In the genomic region with DNA sequence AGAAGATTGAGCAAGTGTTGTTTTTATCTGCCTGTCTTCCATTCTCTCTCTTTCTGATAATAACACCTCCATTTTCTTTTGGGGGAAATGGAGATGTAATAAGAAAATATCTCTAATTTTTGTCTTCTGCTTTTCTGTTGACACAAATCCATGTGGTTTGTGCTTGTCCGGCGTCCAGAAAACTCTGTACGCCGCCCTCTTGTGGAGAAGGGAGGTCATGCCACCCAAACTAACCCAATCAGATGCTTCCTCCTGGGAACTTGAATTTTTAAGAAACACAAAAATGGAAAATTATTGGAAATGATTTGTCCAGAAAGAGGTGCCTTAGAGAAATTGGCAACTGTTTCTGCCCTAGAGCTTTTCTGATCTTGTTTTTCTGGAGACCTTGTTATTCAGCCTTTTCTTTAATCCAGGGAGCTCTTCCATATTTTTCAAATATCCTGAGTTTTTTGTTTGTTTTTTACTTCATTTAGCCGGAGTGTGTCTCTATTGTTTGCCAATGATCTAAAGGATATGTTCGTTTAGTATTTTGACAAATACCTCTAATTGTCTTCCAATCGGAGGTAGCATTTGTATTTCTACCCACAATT, we compare ENCODE assay signal across 8 cellular contexts. TPM values are rescaled to one million over a fixed set of nuclear protein-coding genes. Genes with fewer than 3 reads are reported as not detected.
DNase-seq lines count a peak whose midpoint lies in the region; ATAC-seq, FAIRE-seq and TF ChIP-seq lines count a peak whose summit lies in the region.

No MANE protein-coding gene starts in this region.

- intact Hi-C loops in heart left ventricle (cut with DNase I) = no loop called here

- POLR2A ChIA-PET in BJ (lab: Charles Lee) = no interaction called here

- no peak overlapping the region for H3K4me3 ChIP-seq in BJ (ENCODE audit: low read depth, low read length)
- H3K4me3 ChIP-seq in heart left ventricle = no peak overlapping the region
- no peak overlapping the region for H3K4me3 ChIP-seq in small intestine (ENCODE audit: low read depth in 1 of 2, low read length in 2 of 2)

- H3K27me3 ChIP-seq in BJ (ENCODE audit: control insufficient read depth, insufficient read depth, low read length) = no peaks in the 10 kb centered on the region
- no peaks in the 10 kb centered on the region for H3K27me3 ChIP-seq in heart left ventricle
- H3K27me3 ChIP-seq in small intestine (ENCODE audit: control insufficient read depth in 2 of 2, insufficient read depth in 2 of 2, low read length in 2 of 2) = no peaks in the 10 kb centered on the region

- H3K27me3 Mint-ChIP-seq in activated T-cell treated with anti-CD3 and anti-CD28 coated beads, Interleukin-2, amount 50 U/mL, for 72 hours (ENCODE audit: low read depth) = peaks cover 19% of the 10 kb centered on the region

- no peak for TF ChIP-seq POLR2A in heart left ventricle (IDR thresholded peaks at IDR 0.05)

- WGBS in heart left ventricle, 4 donors = 24 to 27% (median 26%) methylated on average over 7 of the region's 7 CpGs
- 22 to 24% (median 23%) methylated on average over 7 of the region's 7 CpGs for WGBS in small intestine, 3 donors

- peak; percentile 93 for TF ChIP-seq CTCF in BJ (IDR thresholded peaks at IDR 0.05; ENCODE audit: insufficient read depth, low read depth, low read length)
- TF ChIP-seq CTCF in heart left ventricle (IDR thresholded peaks at IDR 0.05) = peak; percentile 67 to 90 (median 81)

- no peaks in the 10 kb centered on the region for H3K36me3 ChIP-seq in BJ (ENCODE audit: control insufficient read depth, insufficient read depth, low read length)
- no peaks in the 10 kb centered on the region for H3K36me3 ChIP-seq in heart left ventricle
- no peaks in the 10 kb centered on the region for H3K36me3 ChIP-seq in small intestine (ENCODE audit: control insufficient read depth in 2 of 2, insufficient read depth in 2 of 2, low read length in 2 of 2)

- H3K4me1 ChIP-seq in heart left ventricle (no peaks in the 10 kb centered on the region), small intestine (ENCODE audit: control insufficient read depth in 2 of 2, insufficient read depth in 1 of 2, low read depth in 1 of 2, low read length in 1 of 2) (no peaks in the 10 kb centered on the region)

- ATAC-seq in activated T-cell treated with anti-CD3 and anti-CD28 coated beads, Interleukin-2, amount 50 U/mL, for 72 hours (replicated peaks in 1 of 2) = no peak
- ATAC-seq in heart left ventricle (peak in 2 of 4 donors; percentile 48 to 52), GM21526 (IDR thresholded peaks at IDR 0.05; ENCODE audit: low FRiP score, unreplicated experiment) (no peak), GM21717 (IDR thresholded peaks at IDR 0.05; ENCODE audit: unreplicated experiment) (no peak)

- no peak for DNase-seq in BJ (ENCODE audit: low read depth)
- no peak for DNase-seq in GM19239 (ENCODE audit: insufficient read length, low spot score)
- peak; percentile 5 for DNase-seq in NCI-H748 treated with DMSO at 0.1 percent for 48 hours (lab: John Stamatoyannopoulos, UW)
- peak; percentile 43 to 47 for DNase-seq in activated T-cell treated with anti-CD3 and anti-CD28 coated beads, Interleukin-2, amount 50 U/mL, for 72 hours
- peak in 2 of 5 donors; percentile 46 to 66 for DNase-seq in heart left ventricle
- DNase-seq in small intestine = peak; percentile 36

- no peaks in the 10 kb centered on the region for H3K4me1 Mint-ChIP-seq in activated T-cell treated with anti-CD3 and anti-CD28 coated beads, Interleukin-2, amount 50 U/mL, for 72 hours (ENCODE audit: low read depth)

- H3K9me3 Mint-ChIP-seq in activated T-cell treated with anti-CD3 and anti-CD28 coated beads, Interleukin-2, amount 50 U/mL, for 72 hours = peaks cover 3 to 6% of the 10 kb centered on the region in 2 donors

- CTCF ChIA-PET in BJ (lab: Yijun Ruan, JAX) = interaction anchor here (0.6 to 1.1 kb wide), 4 partner anchors 11 to 226 kb away, joined by 3 to 4 read pairs (median 4); no protein-coding TSS in a partner anchor

- no peak overlapping the region for H3K27ac ChIP-seq in heart left ventricle
- H3K27ac ChIP-seq in small intestine (ENCODE audit: low read depth in 1 of 2, low read length in 1 of 2) = no peak overlapping the region

- no peak overlapping the region for H3K27ac Mint-ChIP-seq in activated T-cell treated with anti-CD3 and anti-CD28 coated beads, Interleukin-2, amount 50 U/mL, for 72 hours

- no peak overlapping the region for H3K4me3 Mint-ChIP-seq in activated T-cell treated with anti-CD3 and anti-CD28 coated beads, Interleukin-2, amount 50 U/mL, for 72 hours

- H3K9me3 ChIP-seq in heart left ventricle = peaks cover 0 to 16% (median 8%) of the 10 kb centered on the region in 12 donors
- no peaks in the 10 kb centered on the region for H3K9me3 ChIP-seq in small intestine (ENCODE audit: control insufficient read depth, low read depth)

- peak; percentile 90 for FAIRE-seq in GM19239 (lab: Jason Lieb, UNC)
- no peak for FAIRE-seq in small intestine (lab: Jason Lieb, UNC)

- H3K36me3 Mint-ChIP-seq in activated T-cell treated with anti-CD3 and anti-CD28 coated beads, Interleukin-2, amount 50 U/mL, for 72 hours (ENCODE audit: insufficient read depth in 2 of 2) = peaks cover 5 to 6% of the 10 kb centered on the region in 2 donors

RNA-seq across cellular contexts. Expression of gene FNDC1, which starts 17.8 kb away (rescaled TPM):
- polyA plus RNA-seq in BJ (2011; rRNA removed) = 0.10 and 0.22 TPM in 2 replicates
- polyA minus RNA-seq in BJ (2011; rRNA and poly(A)+ RNA removed) = 0.05 and 0.10 TPM in 2 replicates
- total RNA-seq in activated T-cell treated with anti-CD3 and anti-CD28 coated beads, Interleukin-2, amount 50 U/mL, for 72 hours = under 1 TPM in 1 of 2 donors, not detected in 1; 0.30 TPM
- 1 to 10 TPM in 6 of 9 donors, under 1 TPM in 3; 0.51 to 7.5 (median 1.5) TPM for total RNA-seq in heart left ventricle
- polyA plus RNA-seq in heart left ventricle = under 1 TPM; 0.08 to 0.19 TPM
- under 1 TPM in 2 of 3 donors, not detected in 1; 0.27 to 0.28 TPM for polyA plus RNA-seq in small intestine

Comparison
In these comparisons a context has a peak if more than half of its experiments do, and no peak if none do; other contexts are left out.
1. DNase-seq: peak in NCI-H748 treated with DMSO at 0.1 percent for 48 hours (single experiment), activated T-cell treated with anti-CD3 and anti-CD28 coated beads, Interleukin-2, amount 50 U/mL, for 72 hours (2 of 2) and small intestine (single experiment); none in BJ (single experiment) and GM19239 (single experiment).